Comparison of ENCODE assay signal across 15 cellular contexts in genomic region chr9:127661342-127661741, GRCh38. TPM values are rescaled to one million over a fixed set of nuclear protein-coding genes. Genes with fewer than 3 reads are reported as not detected.
DNase-seq lines count a peak whose midpoint lies in the region; ATAC-seq and TF ChIP-seq lines count a peak whose summit lies in the region.
"Had no signal": no experiment of that assay in that cellular context is flagged by ENCODE, and none has a peak within 500 bp of the region (broad histone marks: within the 10 kb centered on the region; RNA-seq: fewer than 3 reads in every experiment).

No MANE protein-coding gene starts in this region.

- peak overlapping the region; percentile 32 for H3K9ac ChIP-seq in neural cell (ENCODE audit: low read length)
- H3K9ac ChIP-seq: parathyroid adenoma had no signal

- in situ Hi-C loops in gastrocnemius medialis (cut with MboI; ENCODE audit: low sequenced_read_pairs in 4 of 4), result no loop called here

- no peaks in the 10 kb centered on the region for H3K9me3 ChIP-seq in neural cell (ENCODE audit: low read length)
- H3K9me3 ChIP-seq in gastrocnemius medialis, result no peaks in the 10 kb centered on the region
- H3K9me3 ChIP-seq: gastroesophageal sphincter had no signal

- no peaks in the 10 kb centered on the region for H4K20me1 ChIP-seq in neural cell (ENCODE audit: insufficient read depth)

- H3K36me3 ChIP-seq in neural cell (ENCODE audit: insufficient read depth, low read length) (no peaks in the 10 kb centered on the region), gastrocnemius medialis (peaks cover 0 to 30% of the 10 kb centered on the region in 2 donors)

- H3F3A ChIP-seq in neural cell (ENCODE audit: insufficient read depth, low read length, poor library complexity, severe bottlenecking), result no peaks in the 10 kb centered on the region

- TF ChIP-seq CTCF in neural cell (IDR thresholded peaks at IDR 0.05; ENCODE audit: poor library complexity, severe bottlenecking) (no peak), gastrocnemius medialis (IDR thresholded peaks at IDR 0.05 in 4 of 5, conservative IDR thresholded peaks at IDR 0.05 in 1 of 5) (no peak)

- peak; percentile 26 for TF ChIP-seq EP300 in neural cell (conservative IDR thresholded peaks at IDR 0.05; ENCODE audit: poor library complexity, severe bottlenecking)

- ATAC-seq in gastrocnemius medialis, result no peak
- ATAC-seq: activated T-cell treated with anti-CD3 and anti-CD28 coated beads, Interleukin-2, amount 50 U/mL, for 4 hours; gastroesophageal sphincter; stimulated activated memory B cell treated with anti-CD40 and anti-IgM and Interleukin-4, amounts not matched to agents 10 μg/mL and 1 μg/mL and 100 μg/mL, for 72 hours had no signal

- intact Hi-C loops in gastrocnemius medialis (cut with DNase I; ENCODE audit: low total_unique reads), result no loop called here

- H3K4me3 ChIP-seq in neural cell (ENCODE audit: low read length) (peak overlapping the region; percentile 20), gastrocnemius medialis (no peak overlapping the region)
- H3K4me3 ChIP-seq: gastroesophageal sphincter had no signal

- peak; percentile 27 for TF ChIP-seq RAD21 in neural cell (conservative IDR thresholded peaks at IDR 0.05)

- H2AFZ ChIP-seq in neural cell (ENCODE audit: low read depth, low read length), result no peak overlapping the region
- H2AFZ ChIP-seq: parathyroid adenoma had no signal

- peak overlapping the region; percentile 9 for H3K4me2 ChIP-seq in neural cell (ENCODE audit: low read length)

- TF ChIP-seq POLR2A in gastrocnemius medialis (IDR thresholded peaks at IDR 0.05), result no peak

- H3K27ac ChIP-seq in neural cell (ENCODE audit: low read length), result peak overlapping the region; percentile 71
- no peak overlapping the region for H3K27ac ChIP-seq in gastrocnemius medialis
- H3K27ac ChIP-seq: gastroesophageal sphincter, parathyroid adenoma had no signal

- H3K4me1 ChIP-seq in gastrocnemius medialis, result no peaks in the 10 kb centered on the region
- H3K4me1 ChIP-seq: gastroesophageal sphincter, parathyroid adenoma had no signal

- H3K9me2 ChIP-seq in neural cell (ENCODE audit: insufficient read depth, low read length), result no peaks in the 10 kb centered on the region

- H3K27me3 ChIP-seq in neural cell (ENCODE audit: insufficient read depth, low read depth, low read length), result no peaks in the 10 kb centered on the region
- no peaks in the 10 kb centered on the region for H3K27me3 ChIP-seq in gastrocnemius medialis
- H3K27me3 ChIP-seq: gastroesophageal sphincter had no signal

- H3K79me2 ChIP-seq in neural cell (replicated peaks; ENCODE audit: insufficient read depth, low read length), result no peaks in the 10 kb centered on the region
- H3K79me2 ChIP-seq: parathyroid adenoma had no signal

- DNase-seq in DMS 273 treated with DMSO at 0.1 percent for 48 hours (lab: John Stamatoyannopoulos, UW) (peak; percentile 98), NCI-H2171 treated with DMSO at 0.1 percent for 48 hours (lab: John Stamatoyannopoulos, UW) (peak; percentile 100), cerebellar cortex (ENCODE audit: low spot score) (peak; percentile 99), AG20443 (ENCODE audit: low spot score) (no peak), NCI-H226 (no peak), gastrocnemius medialis (no peak), kidney tubule cell (ENCODE audit: low spot score) (no peak)
- DNase-seq: activated CD4-positive, alpha-beta T cell treated with anti-CD3 and anti-CD28 coated beads for 1 hour; activated T-cell treated with anti-CD3 and anti-CD28 coated beads, Interleukin-2, amount 50 U/mL, for 4 hours; effector CD8-positive, alpha-beta T cell; stimulated activated CD4-positive, alpha-beta T cell treated with anti-CD3 and anti-CD28 coated beads, Interleukin-2, amount 100 ng/mL, for 24 hours had no signal

TF ChIP-seq in neural cell, 6 proteins besides CTCF, POLR2A, EP300 and RAD21:
- TF ChIP-seq POLR2AphosphoS5 (IDR thresholded peaks at IDR 0.05) (peak; percentile 20), EZH2 (IDR thresholded peaks at IDR 0.05; ENCODE audit: borderline replicate concordance, insufficient read depth, low read length, poor library complexity, severe bottlenecking) (no peak), TAF1 (IDR thresholded peaks at IDR 0.05; ENCODE audit: low read depth) (no peak), MXI1 (conservative IDR thresholded peaks at IDR 0.05; ENCODE audit: poor library complexity, severe bottlenecking) (peak; percentile 39), SMC3 (conservative IDR thresholded peaks at IDR 0.05; ENCODE audit: poor library complexity) (peak; percentile 32)
- TF ChIP-seq, protein P1, sequence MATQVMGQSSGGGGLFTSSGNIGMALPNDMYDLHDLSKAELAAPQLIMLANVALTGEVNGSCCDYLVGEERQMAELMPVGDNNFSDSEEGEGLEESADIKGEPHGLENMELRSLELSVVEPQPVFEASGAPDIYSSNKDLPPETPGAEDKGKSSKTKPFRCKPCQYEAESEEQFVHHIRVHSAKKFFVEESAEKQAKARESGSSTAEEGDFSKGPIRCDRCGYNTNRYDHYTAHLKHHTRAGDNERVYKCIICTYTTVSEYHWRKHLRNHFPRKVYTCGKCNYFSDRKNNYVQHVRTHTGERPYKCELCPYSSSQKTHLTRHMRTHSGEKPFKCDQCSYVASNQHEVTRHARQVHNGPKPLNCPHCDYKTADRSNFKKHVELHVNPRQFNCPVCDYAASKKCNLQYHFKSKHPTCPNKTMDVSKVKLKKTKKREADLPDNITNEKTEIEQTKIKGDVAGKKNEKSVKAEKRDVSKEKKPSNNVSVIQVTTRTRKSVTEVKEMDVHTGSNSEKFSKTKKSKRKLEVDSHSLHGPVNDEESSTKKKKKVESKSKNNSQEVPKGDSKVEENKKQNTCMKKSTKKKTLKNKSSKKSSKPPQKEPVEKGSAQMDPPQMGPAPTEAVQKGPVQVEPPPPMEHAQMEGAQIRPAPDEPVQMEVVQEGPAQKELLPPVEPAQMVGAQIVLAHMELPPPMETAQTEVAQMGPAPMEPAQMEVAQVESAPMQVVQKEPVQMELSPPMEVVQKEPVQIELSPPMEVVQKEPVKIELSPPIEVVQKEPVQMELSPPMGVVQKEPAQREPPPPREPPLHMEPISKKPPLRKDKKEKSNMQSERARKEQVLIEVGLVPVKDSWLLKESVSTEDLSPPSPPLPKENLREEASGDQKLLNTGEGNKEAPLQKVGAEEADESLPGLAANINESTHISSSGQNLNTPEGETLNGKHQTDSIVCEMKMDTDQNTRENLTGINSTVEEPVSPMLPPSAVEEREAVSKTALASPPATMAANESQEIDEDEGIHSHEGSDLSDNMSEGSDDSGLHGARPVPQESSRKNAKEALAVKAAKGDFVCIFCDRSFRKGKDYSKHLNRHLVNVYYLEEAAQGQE (IDR thresholded peaks at IDR 0.05; ENCODE audit: borderline replicate concordance), result no peak
TF ChIP-seq in neural cell: peak in this region for 3.

RNA-seq across cellular contexts. Expression of gene CFAP157, which starts 45.4 kb away (rescaled TPM):
- 1.3 and 1.6 TPM in 2 replicates for polyA plus RNA-seq in neural cell
- not detected in 2 replicates for polyA minus RNA-seq in neural cell
- total RNA-seq in gastrocnemius medialis, result not detected
- total RNA-seq: activated T-cell treated with anti-CD3 and anti-CD28 coated beads, Interleukin-2, amount 50 U/mL, for 4 hours had no signal

RNA-seq across cellular contexts. Expression of gene STXBP1, which starts 49.3 kb away (rescaled TPM):
- 42.5 and 66.2 TPM in 2 replicates for polyA plus RNA-seq in neural cell
- polyA minus RNA-seq in neural cell, result 99.6 and 157 TPM in 2 replicates
- total RNA-seq in gastrocnemius medialis, result 10 to 100 TPM in 2 of 4 donors, 1 to 10 TPM in 2; 3.4 to 36.8 (median 9.2) TPM

RNA-seq across cellular contexts. Expression of gene PTRH1, which starts 54.1 kb away (rescaled TPM):
- 20.0 and 21.9 TPM in 2 replicates for polyA plus RNA-seq in neural cell
- polyA minus RNA-seq in neural cell, result 11.7 and 12.8 TPM in 2 replicates
- total RNA-seq in gastrocnemius medialis, result 10 to 100 TPM; 16.9 to 38.6 (median 26.3) TPM

RNA-seq across cellular contexts. Expression of gene TTC16, which starts 54.5 kb away (rescaled TPM):
- 0.11 and 0.26 TPM in 2 replicates for polyA plus RNA-seq in neural cell
- not detected in 2 replicates for polyA minus RNA-seq in neural cell
- total RNA-seq in gastrocnemius medialis, result not detected
- total RNA-seq: gastroesophageal sphincter had no signal

Comparison
In these comparisons a context has a peak if more than half of its experiments do, and no peak if none do; other contexts are left out.
1. DNase-seq: peak in DMS 273 treated with DMSO at 0.1 percent for 48 hours (single experiment), NCI-H2171 treated with DMSO at 0.1 percent for 48 hours (single experiment) and cerebellar cortex (single experiment); none in AG20443 (single experiment), NCI-H226 (single experiment), gastrocnemius medialis (0 of 2) and kidney tubule cell (single experiment).